1 cellular context compared by ENCODE assay signal in the genomic region with DNA sequence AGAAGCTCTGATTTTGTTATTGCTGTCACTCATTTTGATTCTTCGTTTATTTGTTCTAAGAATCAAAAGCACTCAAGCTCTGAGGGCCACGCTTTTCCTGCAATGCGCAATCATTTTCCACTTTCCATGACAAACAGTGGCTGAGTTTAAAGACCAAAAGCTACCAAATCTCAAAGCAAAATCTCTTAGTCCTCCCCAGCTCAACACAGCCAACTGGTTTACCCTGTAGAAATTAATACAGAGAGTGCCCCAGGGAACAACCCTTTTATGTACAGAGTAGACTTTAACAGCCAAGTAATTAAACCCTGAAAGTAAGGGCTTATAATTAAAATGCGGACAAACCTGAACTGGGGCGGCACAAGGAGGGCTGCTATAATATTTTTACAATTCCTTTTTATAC.
TF ChIP-seq lines count a peak whose summit lies in the region.

No MANE protein-coding gene starts in this region.

TF ChIP-seq in HepG2, 621 proteins besides CTCF, POLR2A, EP300 and RAD21 (continued from another document):
- TF ChIP-seq ZHX1 (CRISPR knock-in tag; IDR thresholded peaks at IDR 0.05; ENCODE audit: low read depth), result no peak
- no peak for TF ChIP-seq ATF7-NPFF (CRISPR knock-in tag; IDR thresholded peaks at IDR 0.05; ENCODE audit: low read depth)
